In genomic region chr2:162646739-162647138, GRCh38 we compare ENCODE assay signal across 7 cellular contexts.
"Had no signal": no experiment of that assay in that cellular context is flagged by ENCODE, and none has a peak within 500 bp of the region (broad histone marks: within the 10 kb centered on the region; RNA-seq: fewer than 3 reads in every experiment).

No MANE protein-coding gene starts in this region.

- DNase-seq: GOT3, H7, HFFc6, IMR-90 had no signal

- H3K9me3 ChIP-seq: HAP-1 had no signal

- H3K4me3 Mint-ChIP-seq: HFFc6 had no signal

- H3K4me3 ChIP-seq: HAP-1 had no signal

- ATAC-seq: HCT116 had no signal

- H3K27ac ChIP-seq: HL-60 had no signal

- H3K27ac Mint-ChIP-seq: HFFc6 had no signal

- H3K36me3 ChIP-seq: HAP-1 had no signal

- H3K4me1 ChIP-seq: HAP-1 had no signal
